ENCODE assay signal across 1 cellular context in genomic region chr6:49743427-49743826, GRCh38.
A peak's percentile ranks its signal among the peaks of the same experiment; 100 is the strongest.
TF ChIP-seq lines count a peak whose summit lies in the region.

No MANE protein-coding gene starts in this region.

TF ChIP-seq in K562, 482 proteins besides CTCF, POLR2A, EP300 and RAD21 (continued from another document):
- TF ChIP-seq PKNOX1 (IDR thresholded peaks at IDR 0.05) = no peak
- no peak for TF ChIP-seq L3MBTL2 (IDR thresholded peaks at IDR 0.05)
- TF ChIP-seq HDAC8 (tag; IDR thresholded peaks at IDR 0.05) = no peak
- 0 out of 2 replicates have a peak, but pooled peaks have one; percentile 15 for TF ChIP-seq NCOR1 (IDR thresholded peaks at IDR 0.05)
- TF ChIP-seq E2F3 (CRISPR knock-in tag; IDR thresholded peaks at IDR 0.05) = no peak
- TF ChIP-seq CTCFL (IDR thresholded peaks at IDR 0.05; ENCODE audit: borderline replicate concordance, insufficient read depth, low read depth, low read length, poor library complexity, severe bottlenecking) = no peak
- no peak for TF ChIP-seq ZSCAN32 (CRISPR knock-in tag; IDR thresholded peaks at IDR 0.05)
- TF ChIP-seq E2F4 (CRISPR knock-in tag; IDR thresholded peaks at IDR 0.05; ENCODE audit: low read depth) = no peak
- TF ChIP-seq PURB (CRISPR knock-in tag; IDR thresholded peaks at IDR 0.05; ENCODE audit: low read depth) = no peak
- no peak for TF ChIP-seq GTF3C2 (IDR thresholded peaks at IDR 0.05; ENCODE audit: borderline replicate concordance, extremely low read depth, insufficient read length)
- TF ChIP-seq GATAD2B (IDR thresholded peaks at IDR 0.05; ENCODE audit: borderline replicate concordance) = 0 out of 2 replicates have a peak, but pooled peaks have one; percentile 46
- TF ChIP-seq HEY1 (CRISPR knock-in tag; IDR thresholded peaks at IDR 0.05; ENCODE audit: borderline replicate concordance) = no peak
- TF ChIP-seq ZNF589 (CRISPR knock-in tag; IDR thresholded peaks at IDR 0.05; ENCODE audit: low read depth) = no peak
- TF ChIP-seq FUS (optimal IDR thresholded peaks at IDR 0.05; ENCODE audit: low read depth, low read length) = no peak
- no peak for TF ChIP-seq DLX4 (CRISPR knock-in tag; IDR thresholded peaks at IDR 0.05)
- no peak for TF ChIP-seq ZNF583 (CRISPR knock-in tag; IDR thresholded peaks at IDR 0.05)
- 0 out of 4 replicates have a peak, but pooled peaks have one; percentile 6 to 29 for TF ChIP-seq KDM1A (IDR thresholded peaks at IDR 0.05)
- no peak for TF ChIP-seq FIP1L1 (IDR thresholded peaks at IDR 0.05; ENCODE audit: low read depth, low read length, poor library complexity, severe bottlenecking)
- no peak for TF ChIP-seq ZNF696 (CRISPR knock-in tag; conservative IDR thresholded peaks at IDR 0.05)
- TF ChIP-seq SMARCE1 (IDR thresholded peaks at IDR 0.05) = peak; percentile 50
- TF ChIP-seq ZNF12 (CRISPR knock-in tag; IDR thresholded peaks at IDR 0.05) = no peak
- no peak for TF ChIP-seq ZNF354B (CRISPR knock-in tag; IDR thresholded peaks at IDR 0.05)
- TF ChIP-seq ZNF449 (CRISPR knock-in tag; IDR thresholded peaks at IDR 0.05) = no peak
- TF ChIP-seq ZBTB34 (CRISPR knock-in tag; IDR thresholded peaks at IDR 0.05) = no peak
- TF ChIP-seq TAL1 (IDR thresholded peaks at IDR 0.05) = peak; percentile 44; the same call in 1 of the 2 replicates
- TF ChIP-seq ELK1 (CRISPR knock-in tag; IDR thresholded peaks at IDR 0.05) = no peak
- peak; percentile 63; the same call in 1 of the 2 replicates for TF ChIP-seq PML (IDR thresholded peaks at IDR 0.05; ENCODE audit: low read length)
- no peak for TF ChIP-seq COPS2 (conservative IDR thresholded peaks at IDR 0.05)
- no peak for TF ChIP-seq MYBL2 (IDR thresholded peaks at IDR 0.05; ENCODE audit: low read depth)
- no peak for TF ChIP-seq MYBL2 (CRISPR knock-in tag; IDR thresholded peaks at IDR 0.05; ENCODE audit: borderline replicate concordance)
- TF ChIP-seq ARID1B (IDR thresholded peaks at IDR 0.05) = peak; percentile 57
- TF ChIP-seq BMI1 (IDR thresholded peaks at IDR 0.05; ENCODE audit: low read length) = no peak
- peak; percentile 86 for TF ChIP-seq TEAD4 (IDR thresholded peaks at IDR 0.05; ENCODE audit: low read length)
- no peak for TF ChIP-seq TEAD4 (CRISPR knock-in tag; IDR thresholded peaks at IDR 0.05; ENCODE audit: borderline replicate concordance)
- TF ChIP-seq RCOR1 (IDR thresholded peaks at IDR 0.05; ENCODE audit: borderline replicate concordance in 1 of 2, low read depth in 2 of 2, low read length in 2 of 2) = peak in 1 of 2 experiments; percentile 31; a peak in 1 of 4 replicates
- no peak for TF ChIP-seq ZNF511 (CRISPR knock-in tag; IDR thresholded peaks at IDR 0.05)
- TF ChIP-seq TAF15 (IDR thresholded peaks at IDR 0.05; ENCODE audit: low read depth, low read length) = no peak
- TF ChIP-seq RBM39 (optimal IDR thresholded peaks at IDR 0.05; ENCODE audit: low read depth, low read length) = no peak
- no peak for TF ChIP-seq NFE2L1 (tag; IDR thresholded peaks at IDR 0.05; ENCODE audit: borderline replicate concordance, low read depth)
- TF ChIP-seq GABPB2 (CRISPR knock-in tag; conservative IDR thresholded peaks at IDR 0.05) = no peak
- TF ChIP-seq RBBP5 (IDR thresholded peaks at IDR 0.05; ENCODE audit: borderline replicate concordance, insufficient read depth, low read length, poor library complexity, severe bottlenecking) = no peak
- no peak for TF ChIP-seq PHF20 (IDR thresholded peaks at IDR 0.05; ENCODE audit: partially characterized antibody)
- no peak for TF ChIP-seq HMGXB4 (CRISPR knock-in tag; IDR thresholded peaks at IDR 0.05)
- peak in 1 of 2 experiments; percentile 53; a peak in 2 of 4 replicates for TF ChIP-seq SRF (CRISPR knock-in tag; IDR thresholded peaks at IDR 0.05)
- no peak for TF ChIP-seq MLX (CRISPR knock-in tag; conservative IDR thresholded peaks at IDR 0.05)
- TF ChIP-seq POLR2G (IDR thresholded peaks at IDR 0.05; ENCODE audit: low read depth, low read length) = no peak
- peak; percentile 56 for TF ChIP-seq TCF3 (CRISPR knock-in tag; IDR thresholded peaks at IDR 0.05)
- TF ChIP-seq EHMT2 (IDR thresholded peaks at IDR 0.05) = no peak
